22 cellular contexts compared by ENCODE assay signal in genomic region chr6:165506657-165507056, GRCh38.
"Had no signal": no experiment of that assay in that cellular context is flagged by ENCODE, and none has a peak within 500 bp of the region (broad histone marks: within the 10 kb centered on the region; RNA-seq: fewer than 3 reads in every experiment).

No MANE protein-coding gene starts in this region.

- ATAC-seq: stimulated activated effector memory CD8-positive, alpha-beta T cell treated with anti-CD3 and anti-CD28 coated beads, Interleukin-12 subunit alpha, Interleukin-12 subunit beta, amount 100 ng/mL, for 72 hours; stimulated activated memory B cell treated with anti-CD40 and anti-IgM and Interleukin-4, amounts not matched to agents 10 μg/mL and 1 μg/mL and 100 μg/mL, for 72 hours; stimulated activated naive B cell treated with anti-CD40 and anti-IgM and Interleukin-4, amounts not matched to agents 10 μg/mL and 1 μg/mL and 100 μg/mL, for 72 hours; stimulated activated naive CD8-positive, alpha-beta T cell treated with anti-CD3 and anti-CD28 coated beads, Interleukin-15, amount 100 ng/mL, for 72 hours; stimulated activated naive CD8-positive, alpha-beta T cell treated with anti-CD3 and anti-CD28 coated beads, Interleukin-15, Interleukin-2, amounts not matched to agents 100 U/mL and 50 U/mL, for 24 hours; upper lobe of right lung had no signal

- DNase-seq: stimulated activated CD4-positive, alpha-beta T cell treated with anti-CD3 and anti-CD28 coated beads, Interleukin-2, amount 100 ng/mL, for 48 hours; stimulated activated CD4-positive, alpha-beta T cell treated with anti-CD3 and anti-CD28 coated beads, Interleukin-4, amount 100 ng/mL, for 1 hour; stimulated activated CD4-positive, alpha-beta T cell treated with anti-CD3 and anti-CD28 coated beads, Interleukin-4, amount 100 ng/mL, for 24 hours; stimulated activated CD4-positive, alpha-beta T cell treated with anti-CD3 and anti-CD28 coated beads, Interleukin-4, amount 100 ng/mL, for 4 hours; stimulated activated CD8-positive, alpha-beta memory T cell treated with anti-CD3 and anti-CD28 coated beads, Interleukin-4, amount 100 ng/mL, for 48 hours; stimulated activated naive B cell treated with anti-CD40 and anti-IgM and Interleukin-4, amounts not matched to agents 10 μg/mL and 1 μg/mL and 100 μg/mL, for 72 hours; stimulated activated naive CD4-positive, alpha-beta T cell; stimulated activated naive CD4-positive, alpha-beta T cell treated with Interleukin-2 at 50 U/mL for 16 hours; stimulated activated naive CD8-positive, alpha-beta T cell treated with anti-CD3 and anti-CD28 coated beads, Interleukin-15, amount 100 ng/mL, for 72 hours; stimulated activated naive CD8-positive, alpha-beta T cell treated with anti-CD3 and anti-CD28 coated beads, Interleukin-15, Interleukin-2, amounts not matched to agents 100 U/mL and 50 U/mL, for 24 hours; stomach; substantia nigra; testis; thyroid gland; tibial artery; transverse colon; trophoblast cell; upper lobe of left lung; upper lobe of right lung; uterus had no signal
